Comparison of ENCODE assay signal across 18 cellular contexts in the genomic region with DNA sequence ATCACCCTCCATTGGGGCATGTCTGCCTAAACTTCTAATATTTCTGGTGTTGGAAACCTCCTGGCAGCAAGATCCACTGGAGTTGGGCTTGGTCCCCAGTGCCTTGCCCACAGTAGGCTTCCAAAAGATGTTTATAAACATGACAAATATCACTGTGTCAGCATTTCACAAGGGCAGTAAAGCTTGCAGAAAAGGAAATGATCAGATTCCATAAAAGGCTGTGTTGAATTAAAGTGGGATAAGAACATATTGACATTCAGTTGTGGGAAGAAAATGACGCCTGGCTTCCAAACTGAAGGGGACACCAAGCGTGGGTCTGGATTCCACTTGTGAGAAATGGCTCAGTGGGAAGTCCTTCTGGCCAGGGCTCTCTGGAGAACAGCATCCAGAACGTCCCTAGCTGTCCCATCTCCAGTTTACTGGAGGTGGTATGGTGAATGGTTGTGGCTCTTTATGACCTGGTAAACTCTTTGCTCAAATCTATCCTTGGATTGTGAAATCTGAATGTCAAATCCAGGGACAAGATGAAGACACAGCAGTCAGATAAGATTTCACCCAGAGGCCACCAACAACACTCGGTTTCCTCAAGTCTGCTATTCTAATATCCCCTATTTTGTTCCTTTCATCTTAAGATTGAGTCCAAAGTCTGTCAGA.
DNase-seq lines count a peak whose midpoint lies in the region; ATAC-seq, FAIRE-seq and TF ChIP-seq lines count a peak whose summit lies in the region.
"Had no signal": no experiment of that assay in that cellular context is flagged by ENCODE, and none has a peak within 500 bp of the region (broad histone marks: within the 10 kb centered on the region; RNA-seq: fewer than 3 reads in every experiment).

No MANE protein-coding gene starts in this region.

- TF ChIP-seq EP300 in A549 (IDR thresholded peaks at IDR 0.05): no peak

- H3K36me3 ChIP-seq in adrenal gland (replicated peaks in 1 of 2) (peaks cover 0 to 53% of the 10 kb centered on the region in 2 donors), hepatocyte (replicated peaks; ENCODE audit: insufficient read depth, low read depth) (peaks cover 4% of the 10 kb centered on the region), psoas muscle (ENCODE audit: insufficient read depth in 1 of 2, low read depth in 1 of 2) (peaks cover 3 to 53% of the 10 kb centered on the region in 2 donors)

- DNase-seq in A549 (ENCODE audit: low read depth in 1 of 2, low spot score in 1 of 2): no peak
- no peak for DNase-seq in adrenal gland
- DNase-seq in hepatocyte (ENCODE audit: low spot score): no peak
- DNase-seq in psoas muscle: no peak
- no peak for DNase-seq in AG20443 (ENCODE audit: low spot score)
- no peak for DNase-seq in D341Med (ENCODE audit: low spot score)
- DNase-seq in GM19240 (ENCODE audit: insufficient read length, low spot score): no peak
- DNase-seq: activated CD4-positive, alpha-beta T cell treated with anti-CD3 and anti-CD28 coated beads, Interleukin-2, amount 50 U/mL, for 48 hours; activated T-cell treated with anti-CD3 and anti-CD28 coated beads, Interleukin-2, amount 50 U/mL, for 24 hours; CD8-positive, alpha-beta memory T cell; DND-41; endodermal cell; MM.1S; NCI-H2029; NCI-H526 treated with DMSO at 0.1 percent for 48 hours had no signal

- H3K4me2 ChIP-seq in A549 (no peak overlapping the region), hepatocyte (peak overlapping the region; percentile 12)

- FAIRE-seq in A549 (lab: Jason Lieb, UNC): no peak
- FAIRE-seq: urothelium cell line had no signal

- H3K27ac ChIP-seq in A549: no peak overlapping the region
- H3K27ac ChIP-seq in adrenal gland: peak overlapping the region in 4 of 5 donors; percentile 54 to 78 (median 76)
- H3K27ac ChIP-seq in hepatocyte: peak overlapping the region; percentile 54
- peak overlapping the region; percentile 85 for H3K27ac ChIP-seq in psoas muscle

- H3K27me3 ChIP-seq in adrenal gland (no peaks in the 10 kb centered on the region), hepatocyte (no peaks in the 10 kb centered on the region), psoas muscle (ENCODE audit: insufficient read depth in 3 of 3, low read length in 2 of 3) (no peaks in the 10 kb centered on the region)

- H3K4me1 ChIP-seq in A549 (peaks cover 47% of the 10 kb centered on the region), adrenal gland (replicated peaks in 1 of 2) (peaks cover 27 to 51% of the 10 kb centered on the region in 2 donors), hepatocyte (ENCODE audit: insufficient read depth) (peaks cover 25% of the 10 kb centered on the region), psoas muscle (peaks cover 33% of the 10 kb centered on the region)

- H4K20me1 ChIP-seq in hepatocyte (ENCODE audit: insufficient read depth, poor library complexity, severe bottlenecking): no peaks in the 10 kb centered on the region

- CTCF ChIA-PET in A549 (lab: Yijun Ruan, JAX): interaction anchor here (1.0 to 5.8 kb wide), 2 partner anchors 29 to 41 kb away, joined by 3 to 19 read pairs; no protein-coding TSS in a partner anchor

- no peak for TF ChIP-seq CTCF in A549 (IDR thresholded peaks at IDR 0.05)
- no peak for TF ChIP-seq CTCF in adrenal gland (IDR thresholded peaks at IDR 0.05)
- no peak for TF ChIP-seq CTCF in hepatocyte (IDR thresholded peaks at IDR 0.05; ENCODE audit: poor library complexity)
- TF ChIP-seq CTCF in psoas muscle (IDR thresholded peaks at IDR 0.05): no peak

- H3K9me3 ChIP-seq in A549: no peaks in the 10 kb centered on the region
- no peaks in the 10 kb centered on the region for H3K9me3 ChIP-seq in adrenal gland (replicated peaks in 1 of 3)
- H3K9me3 ChIP-seq in hepatocyte (ENCODE audit: low read depth): no peaks in the 10 kb centered on the region
- no peaks in the 10 kb centered on the region for H3K9me3 ChIP-seq in psoas muscle

- H3K9me2 ChIP-seq in hepatocyte (replicated peaks; ENCODE audit: insufficient read depth): no peaks in the 10 kb centered on the region

- intact Hi-C loops in adrenal gland (cut with DNase I): no loop called here
- intact Hi-C loops in psoas muscle (cut with DNase I): loop anchor here in 1 of 2 donors (5.0 kb wide), 1 partner anchor 43 kb away; no protein-coding TSS in a partner anchor

- H3K79me2 ChIP-seq in hepatocyte: peaks cover under 1% of the 10 kb centered on the region

- TF ChIP-seq POLR2A in A549 (IDR thresholded peaks at IDR 0.05; ENCODE audit: low read length) (no peak), adrenal gland (IDR thresholded peaks at IDR 0.05) (no peak)

- POLR2A ChIA-PET in A549 (lab: Yijun Ruan, JAX): interaction anchor here (1.2 kb wide), 1 partner anchor 794 kb away, joined by 3 read pairs; the partner anchor contains the start of gene UPP1

- H3K4me3 ChIP-seq in A549 (no peak overlapping the region), adrenal gland (no peak overlapping the region), hepatocyte (no peak overlapping the region), psoas muscle (no peak overlapping the region)

- TF ChIP-seq RAD21 in A549 (conservative IDR thresholded peaks at IDR 0.05 in 1 of 2, IDR thresholded peaks at IDR 0.05 in 1 of 2): no peak

- WGBS in A549 (ENCODE audit: missing lambda C conversion rate): 87% methylated on average over 4 of the region's 4 CpGs
- 64 to 76% (median 68%) methylated on average over 4 of the region's 4 CpGs for WGBS in adrenal gland, 4 donors
- 90% methylated on average over 4 of the region's 4 CpGs for WGBS in hepatocyte (ENCODE audit: low lambda C conversion rate, missing lambda C conversion rate)
- WGBS in psoas muscle, 3 donors: 58 to 77% (median 67%) methylated on average over 4 of the region's 4 CpGs

- ATAC-seq in A549 (no peak), psoas muscle (peak; percentile 38 to 71 (median 52)), esophagus mucosa (no peak)
- ATAC-seq: SK-N-SH treated with all-trans-retinoic acid at 6 μM for 48 hours had no signal

- H2AFZ ChIP-seq in hepatocyte: no peak overlapping the region

TF ChIP-seq in A549, 52 proteins besides CTCF, POLR2A, EP300 and RAD21:
- TF ChIP-seq TFCP2L1 (CRISPR knock-in tag; IDR thresholded peaks at IDR 0.05) (no peak), NFE2L2 (conservative IDR thresholded peaks at IDR 0.05; ENCODE audit: low read length) (no peak), RCOR1 (IDR thresholded peaks at IDR 0.05; ENCODE audit: low read depth, low read length) (no peak), PHF8 (IDR thresholded peaks at IDR 0.05; ENCODE audit: borderline replicate concordance, low read depth) (no peak), POLR2AphosphoS2 (conservative IDR thresholded peaks at IDR 0.05; ENCODE audit: low read length) (no peak), SMC3 (IDR thresholded peaks at IDR 0.05) (no peak), MAFK (IDR thresholded peaks at IDR 0.05; ENCODE audit: partially characterized antibody) (peak; percentile 95), BCL3 (IDR thresholded peaks at IDR 0.05) (no peak)

Comparison
In these comparisons a context has a peak if more than half of its experiments do, and no peak if none do; other contexts are left out.
1. ATAC-seq: peak in psoas muscle (4 of 4); none in A549 (0 of 2) and esophagus mucosa (single experiment).
2. H3K27ac ChIP-seq: peak in adrenal gland (4 of 5), hepatocyte (single experiment) and psoas muscle (single experiment); none in A549 (0 of 2).